8 cellular contexts compared by ENCODE assay signal in genomic region chrX:120560842-120561633, GRCh38. TPM values are rescaled to one million over a fixed set of nuclear protein-coding genes. Genes with fewer than 3 reads are reported as not detected.
DNase-seq lines count a peak whose midpoint lies in the region; ATAC-seq and TF ChIP-seq lines count a peak whose summit lies in the region.

CUL4B (minus strand) TSS chrX:120560962; CDS start chrX:120560638, 324 bp downstream.

- peak within 1 kb of the TSS; percentile 57 to 76 (median 66) for H3K4me3 ChIP-seq in BLaER1 treated with 17β-estradiol and CSF1 and Interleukin-3, amounts not matched to agents 10 nM and 100 nM
- H3K4me3 ChIP-seq in left lung: peak within 1 kb of the TSS; percentile 41 to 53

- DNase-seq in NCI-H748 (lab: John Stamatoyannopoulos, UW; ENCODE audit: unreplicated experiment): peak; percentile 99
- peak; percentile 69 to 85 for DNase-seq in activated CD4-positive, alpha-beta T cell treated with anti-CD3 and anti-CD28 coated beads, Interleukin-2, amount 50 U/mL, for 24 hours (ENCODE audit: low read depth in 1 of 2, low spot score in 1 of 2)
- DNase-seq in dedifferentiated amniotic fluid mesenchymal stem cell (ENCODE audit: extremely low spot score): peak; percentile 90
- peak; percentile 94 to 96 for DNase-seq in left lung
- peak; percentile 85 for DNase-seq in stimulated activated CD4-positive, alpha-beta T cell treated with anti-CD3 and anti-CD28 coated beads, Interleukin-2, amount 100 ng/mL, for 4 hours (ENCODE audit: low read depth)

- H3K27me3 ChIP-seq in BLaER1 treated with 17β-estradiol and CSF1 and Interleukin-3, amounts not matched to agents 10 nM and 100 nM: no peaks in the 10 kb centered on the region
- H3K27me3 ChIP-seq in left lung: no peaks in the 10 kb centered on the region

- peak; percentile 76 for ATAC-seq in GM19351 (IDR thresholded peaks at IDR 0.05; ENCODE audit: unreplicated experiment)
- ATAC-seq in HG03521 (IDR thresholded peaks at IDR 0.05; ENCODE audit: unreplicated experiment): peak; percentile 84
- ATAC-seq in left lung: peak; percentile 93

- peak within 1 kb of the TSS; percentile 65 to 82 (median 76) for H3K4me2 ChIP-seq in BLaER1 treated with 17β-estradiol and CSF1 and Interleukin-3, amounts not matched to agents 10 nM and 100 nM

- peak within 1 kb of the TSS; percentile 85 to 95 (median 90) for H3K27ac ChIP-seq in BLaER1 treated with 17β-estradiol and CSF1 and Interleukin-3, amounts not matched to agents 10 nM and 100 nM
- H3K27ac ChIP-seq in left lung: peak within 1 kb of the TSS; percentile 96 to 97

- H3K9me3 ChIP-seq in BLaER1 treated with 17β-estradiol and CSF1 and Interleukin-3, amounts not matched to agents 10 nM and 100 nM (replicated peaks in 1 of 11): no peaks in the 10 kb centered on the region
- H3K9me3 ChIP-seq in left lung: no peaks in the 10 kb centered on the region

- H4K20me1 ChIP-seq in BLaER1 treated with 17β-estradiol and CSF1 and Interleukin-3, amounts not matched to agents 10 nM and 100 nM: no peaks in the 10 kb centered on the region; a peak in 1 of 22 replicates

- peaks cover 0 to 13% (median 6%) of the 10 kb centered on the region in 11 experiments; a peak in 10 of 22 replicates for H3K36me3 ChIP-seq in BLaER1 treated with 17β-estradiol and CSF1 and Interleukin-3, amounts not matched to agents 10 nM and 100 nM
- H3K36me3 ChIP-seq in left lung: no peaks in the 10 kb centered on the region

- H3K4me1 ChIP-seq in BLaER1 treated with 17β-estradiol and CSF1 and Interleukin-3, amounts not matched to agents 10 nM and 100 nM: peaks cover 9 to 25% (median 18%) of the 10 kb centered on the region in 10 experiments; a peak in 16 of 20 replicates
- peaks cover 0 to 9% of the 10 kb centered on the region in 2 donors for H3K4me1 ChIP-seq in left lung

- peak within 1 kb of the TSS; percentile 82 to 94 (median 86) for H3K9ac ChIP-seq in BLaER1 treated with 17β-estradiol and CSF1 and Interleukin-3, amounts not matched to agents 10 nM and 100 nM

- intact Hi-C loops in left lung (cut with DNase I): no loop called here

- TF ChIP-seq CTCF in left lung (IDR thresholded peaks at IDR 0.05): no peak

RNA-seq across cellular contexts. Expression of gene CUL4B, which starts in this region (rescaled TPM):
- 10 to 100 TPM; 34.4 to 41.1 TPM for total RNA-seq in left lung

Comparison
In these comparisons a context has a peak if more than half of its experiments do, and no peak if none do; other contexts are left out.
1. Peak in every context shown above with its lines: DNase-seq, ATAC-seq, H3K4me3 ChIP-seq and H3K27ac ChIP-seq.